1 cellular context compared by ENCODE assay signal in the genomic region with DNA sequence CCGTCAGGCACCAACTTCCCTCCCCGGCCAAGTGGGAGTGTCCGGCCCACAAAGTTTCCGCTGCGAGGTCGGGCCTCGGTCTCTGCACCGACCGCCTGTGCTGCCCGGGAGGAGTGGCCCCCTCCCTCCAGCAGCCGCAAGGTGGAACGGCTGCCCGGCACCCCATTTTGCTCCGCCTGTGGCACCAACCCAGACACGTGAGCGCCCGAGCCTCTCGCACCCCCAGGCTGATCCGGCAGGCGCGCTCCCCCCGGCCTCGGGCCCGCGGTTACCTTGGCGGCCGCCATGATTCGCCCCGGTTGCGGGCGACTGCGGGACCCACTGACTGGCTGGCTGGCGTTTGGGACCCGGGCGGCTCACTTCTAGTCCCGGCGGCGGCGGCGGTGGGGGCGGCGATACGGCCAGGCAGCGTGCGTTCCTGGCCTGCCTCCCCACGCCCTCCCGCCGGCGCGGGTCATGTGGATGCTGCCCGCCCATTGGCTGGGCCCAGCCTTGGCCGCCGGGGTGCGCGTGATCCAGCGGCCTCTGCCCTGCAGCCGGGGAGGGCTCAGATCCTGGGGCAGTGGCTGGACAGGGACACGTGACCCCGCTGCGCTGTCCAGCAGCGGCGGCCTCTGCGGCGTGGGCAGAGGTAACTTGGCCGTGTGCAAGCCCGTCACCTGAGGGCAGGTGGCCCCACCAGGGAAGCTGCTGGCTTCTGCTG.
TF ChIP-seq lines count a peak whose summit lies in the region.

A gene with protein sequence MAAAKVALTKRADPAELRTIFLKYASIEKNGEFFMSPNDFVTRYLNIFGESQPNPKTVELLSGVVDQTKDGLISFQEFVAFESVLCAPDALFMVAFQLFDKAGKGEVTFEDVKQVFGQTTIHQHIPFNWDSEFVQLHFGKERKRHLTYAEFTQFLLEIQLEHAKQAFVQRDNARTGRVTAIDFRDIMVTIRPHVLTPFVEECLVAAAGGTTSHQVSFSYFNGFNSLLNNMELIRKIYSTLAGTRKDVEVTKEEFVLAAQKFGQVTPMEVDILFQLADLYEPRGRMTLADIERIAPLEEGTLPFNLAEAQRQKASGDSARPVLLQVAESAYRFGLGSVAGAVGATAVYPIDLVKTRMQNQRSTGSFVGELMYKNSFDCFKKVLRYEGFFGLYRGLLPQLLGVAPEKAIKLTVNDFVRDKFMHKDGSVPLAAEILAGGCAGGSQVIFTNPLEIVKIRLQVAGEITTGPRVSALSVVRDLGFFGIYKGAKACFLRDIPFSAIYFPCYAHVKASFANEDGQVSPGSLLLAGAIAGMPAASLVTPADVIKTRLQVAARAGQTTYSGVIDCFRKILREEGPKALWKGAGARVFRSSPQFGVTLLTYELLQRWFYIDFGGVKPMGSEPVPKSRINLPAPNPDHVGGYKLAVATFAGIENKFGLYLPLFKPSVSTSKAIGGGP (minus strand): TSS at position 429 of the 703 bp plus-strand sequence. CDS start 142 bp downstream, at position 287.

TF ChIP-seq in HEK293, 187 proteins besides CTCF, POLR2A, EP300 and RAD21 (continued from another document and continues in another):
- TF ChIP-seq, protein P1, sequence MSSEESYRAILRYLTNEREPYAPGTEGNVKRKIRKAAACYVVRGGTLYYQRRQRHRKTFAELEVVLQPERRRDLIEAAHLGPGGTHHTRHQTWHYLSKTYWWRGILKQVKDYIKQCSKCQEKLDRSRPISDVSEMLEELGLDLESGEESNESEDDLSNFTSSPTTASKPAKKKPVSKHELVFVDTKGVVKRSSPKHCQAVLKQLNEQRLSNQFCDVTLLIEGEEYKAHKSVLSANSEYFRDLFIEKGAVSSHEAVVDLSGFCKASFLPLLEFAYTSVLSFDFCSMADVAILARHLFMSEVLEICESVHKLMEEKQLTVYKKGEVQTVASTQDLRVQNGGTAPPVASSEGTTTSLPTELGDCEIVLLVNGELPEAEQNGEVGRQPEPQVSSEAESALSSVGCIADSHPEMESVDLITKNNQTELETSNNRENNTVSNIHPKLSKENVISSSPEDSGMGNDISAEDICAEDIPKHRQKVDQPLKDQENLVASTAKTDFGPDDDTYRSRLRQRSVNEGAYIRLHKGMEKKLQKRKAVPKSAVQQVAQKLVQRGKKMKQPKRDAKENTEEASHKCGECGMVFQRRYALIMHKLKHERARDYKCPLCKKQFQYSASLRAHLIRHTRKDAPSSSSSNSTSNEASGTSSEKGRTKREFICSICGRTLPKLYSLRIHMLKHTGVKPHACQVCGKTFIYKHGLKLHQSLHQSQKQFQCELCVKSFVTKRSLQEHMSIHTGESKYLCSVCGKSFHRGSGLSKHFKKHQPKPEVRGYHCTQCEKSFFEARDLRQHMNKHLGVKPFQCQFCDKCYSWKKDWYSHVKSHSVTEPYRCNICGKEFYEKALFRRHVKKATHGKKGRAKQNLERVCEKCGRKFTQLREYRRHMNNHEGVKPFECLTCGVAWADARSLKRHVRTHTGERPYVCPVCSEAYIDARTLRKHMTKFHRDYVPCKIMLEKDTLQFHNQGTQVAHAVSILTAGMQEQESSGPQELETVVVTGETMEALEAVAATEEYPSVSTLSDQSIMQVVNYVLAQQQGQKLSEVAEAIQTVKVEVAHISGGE (tag by site-specific recombination; conservative IDR thresholded peaks at IDR 0.05; ENCODE audit: low read depth) = peak; percentile 71; the same call in 1 of the 2 replicates
- TF ChIP-seq ZNF239 (tag by site-specific recombination; IDR thresholded peaks at IDR 0.05) (no peak), ZNF335 (tag by site-specific recombination; conservative IDR thresholded peaks at IDR 0.05) (peak; percentile 96), ZEB2 (tag by site-specific recombination; IDR thresholded peaks at IDR 0.05) (peak; percentile 13), ZFHX2 (tag by site-specific recombination; conservative IDR thresholded peaks at IDR 0.05) (peak; percentile 68), KLF8 (tag by site-specific recombination; IDR thresholded peaks at IDR 0.05) (peak; percentile 35; the same call in 1 of the 2 replicates), ZSCAN5A (tag by site-specific recombination; IDR thresholded peaks at IDR 0.05) (no peak; the same call in none of the 2 replicates), GLIS1 (tag by site-specific recombination; IDR thresholded peaks at IDR 0.05) (peak; percentile 50), ZBTB26 (tag by site-specific recombination; optimal IDR thresholded peaks at IDR 0.05) (peak; percentile 95), ZNF660 (tag by site-specific recombination; IDR thresholded peaks at IDR 0.05) (0 out of 2 replicates have a peak, but pooled peaks have one; percentile 41), PRDM2 (tag by site-specific recombination; IDR thresholded peaks at IDR 0.05; ENCODE audit: borderline replicate concordance) (peak; percentile 95; the same call in 1 of the 2 replicates), YY2 (tag by site-specific recombination; IDR thresholded peaks at IDR 0.05) (peak; percentile 80), KLF7 (tag by site-specific recombination; IDR thresholded peaks at IDR 0.05; ENCODE audit: borderline replicate concordance) (no peak), ZNF843 (tag by site-specific recombination; IDR thresholded peaks at IDR 0.05) (peak; percentile 25; the same call in 1 of the 2 replicates), ZBTB44 (tag by site-specific recombination; IDR thresholded peaks at IDR 0.05) (no peak), KLF9 (tag by site-specific recombination; IDR thresholded peaks at IDR 0.05; ENCODE audit: low read depth) (peak; percentile 85), AEBP2 (tag by site-specific recombination; IDR thresholded peaks at IDR 0.05; ENCODE audit: borderline replicate concordance) (no peak), ZNF280C (tag by site-specific recombination; IDR thresholded peaks at IDR 0.05) (no peak), ZNF785 (tag by site-specific recombination; IDR thresholded peaks at IDR 0.05) (no peak), ZBTB20 (tag by site-specific recombination; IDR thresholded peaks at IDR 0.05) (peak; percentile 78; the same call in 1 of the 2 replicates), ZNF624 (tag by site-specific recombination; IDR thresholded peaks at IDR 0.05) (no peak), ZNF792 (tag by site-specific recombination; IDR thresholded peaks at IDR 0.05) (peak; percentile 34; the same call in 1 of the 2 replicates)
- TF ChIP-seq, protein P2, sequence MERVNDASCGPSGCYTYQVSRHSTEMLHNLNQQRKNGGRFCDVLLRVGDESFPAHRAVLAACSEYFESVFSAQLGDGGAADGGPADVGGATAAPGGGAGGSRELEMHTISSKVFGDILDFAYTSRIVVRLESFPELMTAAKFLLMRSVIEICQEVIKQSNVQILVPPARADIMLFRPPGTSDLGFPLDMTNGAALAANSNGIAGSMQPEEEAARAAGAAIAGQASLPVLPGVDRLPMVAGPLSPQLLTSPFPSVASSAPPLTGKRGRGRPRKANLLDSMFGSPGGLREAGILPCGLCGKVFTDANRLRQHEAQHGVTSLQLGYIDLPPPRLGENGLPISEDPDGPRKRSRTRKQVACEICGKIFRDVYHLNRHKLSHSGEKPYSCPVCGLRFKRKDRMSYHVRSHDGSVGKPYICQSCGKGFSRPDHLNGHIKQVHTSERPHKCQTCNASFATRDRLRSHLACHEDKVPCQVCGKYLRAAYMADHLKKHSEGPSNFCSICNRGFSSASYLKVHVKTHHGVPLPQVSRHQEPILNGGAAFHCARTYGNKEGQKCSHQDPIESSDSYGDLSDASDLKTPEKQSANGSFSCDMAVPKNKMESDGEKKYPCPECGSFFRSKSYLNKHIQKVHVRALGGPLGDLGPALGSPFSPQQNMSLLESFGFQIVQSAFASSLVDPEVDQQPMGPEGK (tag by site-specific recombination; IDR thresholded peaks at IDR 0.05) = peak; percentile 83
